ENCODE assay signal across 15 cellular contexts in the genomic region with DNA sequence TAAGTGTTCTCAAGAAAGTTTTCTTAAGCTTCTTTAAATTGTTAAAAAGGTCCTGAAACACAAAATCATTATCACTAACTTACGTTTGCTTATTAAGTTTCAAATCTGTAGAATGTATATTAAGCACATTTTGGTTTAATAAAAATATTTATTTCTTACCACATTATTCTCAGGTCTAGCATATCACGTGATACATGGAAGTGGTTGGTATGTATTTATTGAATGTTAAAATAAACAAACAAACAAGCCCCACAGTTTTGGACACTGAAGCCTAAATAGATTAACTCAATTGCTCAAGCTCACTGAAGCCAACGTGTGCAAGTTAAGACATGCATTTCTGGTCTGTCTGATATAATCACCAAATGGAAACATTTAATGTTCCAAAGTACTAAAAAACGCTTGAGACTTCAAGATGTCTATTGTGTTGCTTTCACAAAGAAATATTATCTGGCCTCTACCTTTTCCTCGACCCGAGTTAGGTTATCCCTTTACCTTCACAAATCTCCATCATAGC.
DNase-seq lines count a peak whose midpoint lies in the region; ATAC-seq, FAIRE-seq and TF ChIP-seq lines count a peak whose summit lies in the region.
"Had no signal": no experiment of that assay in that cellular context is flagged by ENCODE, and none has a peak within 500 bp of the region (broad histone marks: within the 10 kb centered on the region; RNA-seq: fewer than 3 reads in every experiment).

No MANE protein-coding gene starts in this region.

- H3K9me3 ChIP-seq in mammary epithelial cell (replicated peaks; ENCODE audit: insufficient read depth, low read length) (no peaks in the 10 kb centered on the region), OCI-LY7 (ENCODE audit: low read length) (no peaks in the 10 kb centered on the region), GM12878 (replicated peaks; ENCODE audit: control insufficient read depth, insufficient read depth, low read length) (no peaks in the 10 kb centered on the region), keratinocyte (ENCODE audit: control insufficient read depth, low read depth, low read length) (no peaks in the 10 kb centered on the region)
- H3K9me3 ChIP-seq: HAP-1 had no signal

- no peaks in the 10 kb centered on the region for H3K36me3 ChIP-seq in mammary epithelial cell (ENCODE audit: insufficient read depth, low read length)
- H3K36me3 ChIP-seq in OCI-LY7 (ENCODE audit: insufficient read depth, low read length) = no peaks in the 10 kb centered on the region
- H3K36me3 ChIP-seq in GM12878 (ENCODE audit: control insufficient read depth in 2 of 2, insufficient read depth in 2 of 2, low read length in 1 of 2) = no peaks in the 10 kb centered on the region
- no peaks in the 10 kb centered on the region for H3K36me3 ChIP-seq in keratinocyte (ENCODE audit: control insufficient read depth in 2 of 2, extremely low read depth in 1 of 2, insufficient read depth in 2 of 2, low read length in 2 of 2)
- H3K36me3 ChIP-seq: HAP-1 had no signal

- H4K20me1 ChIP-seq in mammary epithelial cell (ENCODE audit: insufficient read depth, low read length) = no peaks in the 10 kb centered on the region
- H4K20me1 ChIP-seq in OCI-LY7 (ENCODE audit: insufficient read depth, low read length) = no peaks in the 10 kb centered on the region
- no peaks in the 10 kb centered on the region for H4K20me1 ChIP-seq in GM12878 (ENCODE audit: control insufficient read depth, insufficient read depth)
- H4K20me1 ChIP-seq in keratinocyte (ENCODE audit: control insufficient read depth, extremely low read depth, insufficient read depth, low read length) = no peaks in the 10 kb centered on the region

- BruUV-seq in mammary epithelial cell (replicated peaks; lab: Mats Ljungman, UMichigan) (no TSS peak), MCF 10A (replicated peaks; lab: Mats Ljungman, UMichigan) (no TSS peak), OCI-LY7 (replicated peaks; lab: Mats Ljungman, UMichigan) (no TSS peak), GM12878 (replicated peaks; lab: Mats Ljungman, UMichigan) (no TSS peak)

- H3K79me2 ChIP-seq in mammary epithelial cell (ENCODE audit: insufficient read depth, low read length) = no peaks in the 10 kb centered on the region
- no peaks in the 10 kb centered on the region for H3K79me2 ChIP-seq in OCI-LY7 (ENCODE audit: insufficient read depth, low read depth, low read length)
- no peaks in the 10 kb centered on the region for H3K79me2 ChIP-seq in GM12878 (ENCODE audit: control insufficient read depth, insufficient read depth, low read length)
- H3K79me2 ChIP-seq in keratinocyte (ENCODE audit: control insufficient read depth, insufficient read depth, low read length) = no peaks in the 10 kb centered on the region

- no peak overlapping the region for H3K27ac ChIP-seq in mammary epithelial cell (ENCODE audit: insufficient read depth, low read depth, low read length)
- H3K27ac ChIP-seq in OCI-LY7 (ENCODE audit: low read depth, low read length, poor library complexity, severe bottlenecking) = no peak overlapping the region
- no peak overlapping the region for H3K27ac ChIP-seq in GM12878 (ENCODE audit: control insufficient read depth, insufficient read depth)
- H3K27ac ChIP-seq in keratinocyte (ENCODE audit: control insufficient read depth, insufficient read depth, low read length) = no peak overlapping the region

- TF ChIP-seq EP300 in GM12878 (IDR thresholded peaks at IDR 0.05; ENCODE audit: borderline replicate concordance in 1 of 2, control insufficient read depth in 1 of 2, low read depth in 2 of 2, low read length in 2 of 2) = no peak

- no peak overlapping the region for H3K4me3 Mint-ChIP-seq in MCF 10A (ENCODE audit: unreplicated experiment)
- H3K4me3 Mint-ChIP-seq in activated T-helper 2 cell treated with anti-CD3 and anti-CD28 coated beads, Interferon-gamma antibody, Interleukin-2, Interleukin-4, amounts not matched to agents 10 μg/mL and 5 μg/mL and 100 μg/mL, durations not matched to agents 14 hours and 24 hours and 36 hours (ENCODE audit: low read depth) = no peak overlapping the region
- H3K4me3 Mint-ChIP-seq: CD14-positive monocyte; CD8-positive, alpha-beta T cell; GM23338 had no signal

- SMC1A ChIA-PET in GM12878 (lab: Charles Lee; ENCODE audit: uncharacterized antibody, unreplicated experiment) = interaction anchor here (0.9 to 1.8 kb wide), 5 partner anchors 14 to 305 kb away, joined by 3 to 5 read pairs (median 4); no protein-coding TSS in a partner anchor

- H3K4me1 Mint-ChIP-seq in MCF 10A (ENCODE audit: insufficient read depth, unreplicated experiment) = peaks cover 10% of the 10 kb centered on the region
- no peaks in the 10 kb centered on the region for H3K4me1 Mint-ChIP-seq in activated T-helper 2 cell treated with anti-CD3 and anti-CD28 coated beads, Interferon-gamma antibody, Interleukin-2, Interleukin-4, amounts not matched to agents 10 μg/mL and 5 μg/mL and 100 μg/mL, durations not matched to agents 14 hours and 24 hours and 36 hours (ENCODE audit: low read depth)

- TF ChIP-seq CTCF in mammary epithelial cell (conservative IDR thresholded peaks at IDR 0.05 in 1 of 2, IDR thresholded peaks at IDR 0.05 in 1 of 2; ENCODE audit: extremely low read depth in 1 of 2, insufficient read depth in 1 of 2, low read depth in 1 of 2, low read length in 2 of 2) (no peak), MCF 10A (IDR thresholded peaks at IDR 0.05; ENCODE audit: unreplicated experiment) (no peak), OCI-LY7 (conservative IDR thresholded peaks at IDR 0.05; ENCODE audit: low read length) (no peak), GM12878 (IDR thresholded peaks at IDR 0.05 in 2 of 3, conservative IDR thresholded peaks at IDR 0.05 in 1 of 3; ENCODE audit: control insufficient read depth in 2 of 3, extremely low read depth in 1 of 3, insufficient read depth in 1 of 3, low read depth in 3 of 3, low read length in 3 of 3) (no peak), keratinocyte (optimal IDR thresholded peaks at IDR 0.05 in 1 of 3, IDR thresholded peaks at IDR 0.05 in 1 of 3, conservative IDR thresholded peaks at IDR 0.05 in 1 of 3; ENCODE audit: extremely low read depth in 1 of 3, insufficient read depth in 2 of 3, low read length in 3 of 3) (no peak)

- H3K27ac Mint-ChIP-seq in MCF 10A (ENCODE audit: low read depth, unreplicated experiment) = no peak overlapping the region
- H3K27ac Mint-ChIP-seq in activated T-helper 2 cell treated with anti-CD3 and anti-CD28 coated beads, Interferon-gamma antibody, Interleukin-2, Interleukin-4, amounts not matched to agents 10 μg/mL and 5 μg/mL and 100 μg/mL, durations not matched to agents 14 hours and 24 hours and 36 hours = no peak overlapping the region
- H3K27ac Mint-ChIP-seq: CD14-positive monocyte; CD8-positive, alpha-beta T cell; GM23338 had no signal

- H3K9ac ChIP-seq in mammary epithelial cell (ENCODE audit: insufficient read depth, low read length) (no peak overlapping the region), GM12878 (ENCODE audit: control insufficient read depth, insufficient read depth, low read length) (no peak overlapping the region), keratinocyte (ENCODE audit: control insufficient read depth, extremely low read depth, insufficient read depth, low read length) (no peak overlapping the region)

- no peaks in the 10 kb centered on the region for H3K9me3 Mint-ChIP-seq in MCF 10A (ENCODE audit: unreplicated experiment)
- no peaks in the 10 kb centered on the region for H3K9me3 Mint-ChIP-seq in activated T-helper 2 cell treated with anti-CD3 and anti-CD28 coated beads, Interferon-gamma antibody, Interleukin-2, Interleukin-4, amounts not matched to agents 10 μg/mL and 5 μg/mL and 100 μg/mL, durations not matched to agents 14 hours and 24 hours and 36 hours
- H3K9me3 Mint-ChIP-seq: CD8-positive, alpha-beta T cell; GM23338 had no signal

- H3K36me3 Mint-ChIP-seq in MCF 10A (ENCODE audit: insufficient read depth, unreplicated experiment) = no peaks in the 10 kb centered on the region
- H3K36me3 Mint-ChIP-seq in activated T-helper 2 cell treated with anti-CD3 and anti-CD28 coated beads, Interferon-gamma antibody, Interleukin-2, Interleukin-4, amounts not matched to agents 10 μg/mL and 5 μg/mL and 100 μg/mL, durations not matched to agents 14 hours and 24 hours and 36 hours (ENCODE audit: low read depth) = no peaks in the 10 kb centered on the region
- H3K36me3 Mint-ChIP-seq: CD14-positive monocyte; CD8-positive, alpha-beta T cell had no signal

- DNase-seq in mammary epithelial cell (peak; percentile 24), MCF 10A (ENCODE audit: unreplicated experiment) (no peak), OCI-LY7 (ENCODE audit: low spot score) (no peak), GM12878 (ENCODE audit: low read depth, low spot score) (no peak), keratinocyte (ENCODE audit: low read depth, low spot score) (no peak), DMS153 (lab: John Stamatoyannopoulos, UW) (no peak)
- no peak for DNase-seq in activated T-helper 2 cell treated with anti-CD3 and anti-CD28 coated beads, Interferon-gamma antibody, Interleukin-2, Interleukin-4, amounts not matched to agents 10 μg/mL and 5 μg/mL and 100 μg/mL, durations not matched to agents 14 hours and 24 hours and 36 hours (ENCODE audit: low spot score)
- DNase-seq: CD8-positive, alpha-beta T cell; COR-L47 had no signal

- RAD21 ChIA-PET in GM12878 (lab: Charles Lee; ENCODE audit: unreplicated experiment) = no interaction called here

- H3K4me2 ChIP-seq in mammary epithelial cell (ENCODE audit: insufficient read depth, low read depth, low read length) (no peak overlapping the region), OCI-LY7 (ENCODE audit: low read length) (no peak overlapping the region), GM12878 (ENCODE audit: control insufficient read depth, insufficient read depth) (no peak overlapping the region), keratinocyte (ENCODE audit: control insufficient read depth, extremely low read depth, insufficient read depth, low read depth, low read length) (no peak overlapping the region)
- H3K4me2 ChIP-seq: GM23338 had no signal

- 51% methylated on average over 6 of the region's 6 CpGs for WGBS in mammary epithelial cell (ENCODE audit: low coverage, missing lambda C conversion rate)
- 14% methylated on average over 6 of the region's 6 CpGs for WGBS in GM12878 (ENCODE audit: insufficient coverage, insufficient replicate concordance, low lambda C conversion rate, missing lambda C conversion rate)

- intact Hi-C loops in mammary epithelial cell (cut with micrococcal nuclease) (loop anchor here (5.0 kb wide), 1 partner anchor 411 kb away; no protein-coding TSS in a partner anchor), MCF 10A (cut with micrococcal nuclease) (no loop called here), OCI-LY7 (cut with micrococcal nuclease; ENCODE audit: unreplicated experiment) (no loop called here), GM12878 (cut with micrococcal nuclease; ENCODE audit: unreplicated experiment) (loop anchor here (10.0 kb wide), 1 partner anchor 306 kb away; no protein-coding TSS in a partner anchor)
- intact Hi-C loops in activated T-helper 2 cell treated with anti-CD3 and anti-CD28 coated beads, Interferon-gamma antibody, Interleukin-2, Interleukin-4, amounts not matched to agents 10 μg/mL and 5 μg/mL and 100 μg/mL, durations not matched to agents 14 hours and 24 hours and 36 hours (cut with micrococcal nuclease) = no loop called here

- POLR2A ChIA-PET in MCF 10A (lab: Yijun Ruan, JAX) = interaction anchor here (1.0 to 1.1 kb wide), 2 partner anchors 10 to 802 kb away, joined by 3 read pairs; no protein-coding TSS in a partner anchor
- POLR2A ChIA-PET in OCI-LY7 (lab: Charles Lee) = interaction anchor here (2.0 kb wide), 1 partner anchor 16 kb away, joined by 5 read pairs; no protein-coding TSS in a partner anchor
- POLR2A ChIA-PET in GM12878 (lab: Charles Lee) = no interaction called here

- H3K4me3 ChIP-seq in mammary epithelial cell (replicated peaks in 1 of 3; ENCODE audit: insufficient read depth in 1 of 3, low read depth in 2 of 3, low read length in 3 of 3) (no peak overlapping the region), OCI-LY7 (ENCODE audit: low read depth, low read length, poor library complexity, severe bottlenecking) (no peak overlapping the region), GM12878 (no peak overlapping the region), keratinocyte (ENCODE audit: control insufficient read depth in 2 of 3, extremely low read depth in 1 of 3, insufficient read depth in 2 of 3, low read depth in 1 of 3, low read length in 3 of 3) (no peak overlapping the region)
- H3K4me3 ChIP-seq: GM23338, HAP-1 had no signal

- no peak for ATAC-seq in GM12878
- no peak for ATAC-seq in GM21619 (IDR thresholded peaks at IDR 0.05; ENCODE audit: unreplicated experiment)
- ATAC-seq: CD8-positive, alpha-beta T cell; GM23338 had no signal

- TF ChIP-seq RAD21 in GM12878 (IDR thresholded peaks at IDR 0.05; ENCODE audit: insufficient read depth, low read depth, low read length) = no peak

- in situ Hi-C loops in mammary epithelial cell (cut with MboI; ENCODE audit: low sequenced_read_pairs in 2 of 2) = no loop called here
- in situ Hi-C loops in GM12878 (cut with MboI) = no loop called here

- H3K9me1 ChIP-seq in keratinocyte (ENCODE audit: control insufficient read depth, extremely low read depth, insufficient read depth, low read length) = no peaks in the 10 kb centered on the region

- H3K4me1 ChIP-seq in mammary epithelial cell (ENCODE audit: insufficient read depth, low read length) (peaks cover 3% of the 10 kb centered on the region), OCI-LY7 (ENCODE audit: insufficient read depth, low read length, poor library complexity, severe bottlenecking) (no peaks in the 10 kb centered on the region), GM12878 (ENCODE audit: control insufficient read depth, insufficient read depth, low read length) (no peaks in the 10 kb centered on the region), keratinocyte (ENCODE audit: control insufficient read depth, extremely low read depth, insufficient read depth, low read length) (no peaks in the 10 kb centered on the region)
- H3K4me1 ChIP-seq: HAP-1 had no signal

- CTCF ChIA-PET in mammary epithelial cell (lab: Charles Lee; ENCODE audit: low non-redundant PET) (no interaction called here), MCF 10A (lab: Yijun Ruan, JAX) (interaction anchor here (0.9 to 2.0 kb wide), 6 partner anchors 11 to 838 kb away, joined by 3 to 8 read pairs (median 6); no protein-coding TSS in a partner anchor), OCI-LY7 (lab: Charles Lee; ENCODE audit: unreplicated experiment) (no interaction called here), GM12878 (lab: Yijun Ruan, JAX) (interaction anchor here (0.7 kb wide), 1 partner anchor 14 kb away, joined by 4 read pairs; no protein-coding TSS in a partner anchor)

- H3K9me2 ChIP-seq in OCI-LY7 (ENCODE audit: insufficient read depth, low read length) = no peaks in the 10 kb centered on the region

- no peaks in the 10 kb centered on the region for H3K27me3 ChIP-seq in mammary epithelial cell (ENCODE audit: insufficient read depth, low read length)
- no peaks in the 10 kb centered on the region for H3K27me3 ChIP-seq in GM12878 (replicated peaks in 1 of 2; ENCODE audit: control insufficient read depth in 2 of 2, insufficient read depth in 2 of 2, low read length in 1 of 2)
- H3K27me3 ChIP-seq in keratinocyte (ENCODE audit: control insufficient read depth, extremely low read depth, insufficient read depth, low read length) = no peaks in the 10 kb centered on the region

- H2AFZ ChIP-seq in mammary epithelial cell (ENCODE audit: low read depth, low read length) (no peak overlapping the region), OCI-LY7 (ENCODE audit: low read length) (peak overlapping the region; percentile 46; the same call in 1 of the 2 replicates), GM12878 (ENCODE audit: control insufficient read depth, low read depth, low read length) (no peak overlapping the region), keratinocyte (ENCODE audit: control insufficient read depth, low read length) (no peak overlapping the region)
- H2AFZ ChIP-seq: GM23338 had no signal

- TF ChIP-seq POLR2A in GM12878 (IDR thresholded peaks at IDR 0.05; ENCODE audit: low read depth, low read length) = no peak

- no peaks in the 10 kb centered on the region for H3K27me3 Mint-ChIP-seq in MCF 10A (ENCODE audit: insufficient read depth, unreplicated experiment)
- H3K27me3 Mint-ChIP-seq in activated T-helper 2 cell treated with anti-CD3 and anti-CD28 coated beads, Interferon-gamma antibody, Interleukin-2, Interleukin-4, amounts not matched to agents 10 μg/mL and 5 μg/mL and 100 μg/mL, durations not matched to agents 14 hours and 24 hours and 36 hours (ENCODE audit: low read depth) = peaks cover 9% of the 10 kb centered on the region

- FAIRE-seq in GM12878 (lab: Jason Lieb, UNC) (no peak), keratinocyte (lab: Jason Lieb, UNC) (peak; percentile 5)
- FAIRE-seq: D721Med, GM18507 had no signal

- dilution Hi-C loops in mammary epithelial cell (cut with HindIII; ENCODE audit: low sequenced_read_pairs) = no loop called here
- dilution Hi-C loops in keratinocyte (cut with MboI; ENCODE audit: extremely low pct_ligation_motif_present, low sequenced_read_pairs) = no loop called here

Comparison
In these comparisons a context has a peak if more than half of its experiments do, and no peak if none do; other contexts are left out.
1. CTCF ChIA-PET loops: an anchor here in MCF 10A (0.9 to 2.0 kb wide) and GM12878 (0.7 kb wide); none called in mammary epithelial cell and OCI-LY7.
2. intact Hi-C loops: an anchor here in mammary epithelial cell (5.0 kb wide) and GM12878 (10.0 kb wide); none called in MCF 10A, OCI-LY7 and activated T-helper 2 cell treated with anti-CD3 and anti-CD28 coated beads, Interferon-gamma antibody, Interleukin-2, Interleukin-4, amounts not matched to agents 10 μg/mL and 5 μg/mL and 100 μg/mL, durations not matched to agents 14 hours and 24 hours and 36 hours.